In genomic region chr2:80546766-80547165, GRCh38 we compare ENCODE assay signal across 18 cellular contexts.
DNase-seq lines count a peak whose midpoint lies in the region; ATAC-seq and TF ChIP-seq lines count a peak whose summit lies in the region.
"Had no signal": no experiment of that assay in that cellular context is flagged by ENCODE, and none has a peak within 500 bp of the region (broad histone marks: within the 10 kb centered on the region; RNA-seq: fewer than 3 reads in every experiment).

No MANE protein-coding gene starts in this region.

- no peaks in the 10 kb centered on the region for H4K20me1 ChIP-seq in mammary epithelial cell (ENCODE audit: insufficient read depth, low read length)

- H3K4me3 ChIP-seq in mammary epithelial cell (replicated peaks in 1 of 3; ENCODE audit: insufficient read depth in 1 of 3, low read depth in 2 of 3, low read length in 3 of 3), result no peak overlapping the region
- no peak overlapping the region for H3K4me3 ChIP-seq in endodermal cell (ENCODE audit: low read length)
- H3K4me3 ChIP-seq in iPS DF 6.9 (ENCODE audit: low read length), result no peak overlapping the region
- no peak overlapping the region for H3K4me3 ChIP-seq in mesenchymal stem cell (ENCODE audit: insufficient read depth in 1 of 2, low read depth in 1 of 2, low read length in 2 of 2)
- no peak overlapping the region for H3K4me3 ChIP-seq in gastrocnemius medialis

- H3K4me3 Mint-ChIP-seq in MCF 10A (ENCODE audit: unreplicated experiment) (no peak overlapping the region), endodermal cell (no peak overlapping the region)
- H3K4me3 Mint-ChIP-seq: CD14-positive monocyte; CD8-positive, alpha-beta T cell had no signal

- no peak overlapping the region for H2BK15ac ChIP-seq in mesenchymal stem cell (ENCODE audit: low read depth, poor library complexity, severe bottlenecking)

- H3K18ac ChIP-seq in mesenchymal stem cell (ENCODE audit: low read depth in 1 of 2, low read length in 2 of 2), result no peak overlapping the region

- CTCF ChIA-PET in MCF 10A (lab: Yijun Ruan, JAX) (no interaction called here), mammary epithelial cell (lab: Charles Lee; ENCODE audit: low non-redundant PET) (no interaction called here)

- dilution Hi-C loops in mammary epithelial cell (cut with HindIII; ENCODE audit: low sequenced_read_pairs), result no loop called here

- intact Hi-C loops in MCF 10A (cut with micrococcal nuclease) (no loop called here), mammary epithelial cell (cut with micrococcal nuclease) (no loop called here), gastrocnemius medialis (cut with DNase I; ENCODE audit: low total_unique reads) (no loop called here)

- no peak overlapping the region for H2AK5ac ChIP-seq in mesenchymal stem cell (ENCODE audit: low read length, severe bottlenecking)

- H3K36me3 Mint-ChIP-seq in MCF 10A (ENCODE audit: insufficient read depth, unreplicated experiment) (no peaks in the 10 kb centered on the region), endodermal cell (ENCODE audit: low read depth) (no peaks in the 10 kb centered on the region)
- H3K36me3 Mint-ChIP-seq: CD14-positive monocyte; CD8-positive, alpha-beta T cell had no signal

- no peak overlapping the region for H2BK12ac ChIP-seq in mesenchymal stem cell (ENCODE audit: low read length in 2 of 2)

- H3K9me3 ChIP-seq in mammary epithelial cell (replicated peaks; ENCODE audit: insufficient read depth, low read length) (peaks cover 11% of the 10 kb centered on the region), endodermal cell (ENCODE audit: control insufficient read depth, low read length) (no peaks in the 10 kb centered on the region), iPS DF 6.9 (ENCODE audit: control insufficient read depth, insufficient read depth, low read length) (no peaks in the 10 kb centered on the region), mesenchymal stem cell (ENCODE audit: control insufficient read depth, low read length) (no peaks in the 10 kb centered on the region), gastrocnemius medialis (no peaks in the 10 kb centered on the region)

- H2AFZ ChIP-seq in mammary epithelial cell (ENCODE audit: low read depth, low read length) (no peak overlapping the region), mesenchymal stem cell (ENCODE audit: low read depth, low read length) (no peak overlapping the region)

- H3K9me3 Mint-ChIP-seq in MCF 10A (ENCODE audit: unreplicated experiment) (no peaks in the 10 kb centered on the region), endodermal cell (no peaks in the 10 kb centered on the region)

- H2BK120ac ChIP-seq in mesenchymal stem cell (ENCODE audit: low read depth, low read length), result no peak overlapping the region

- peak; percentile 33 for DNase-seq in MCF 10A (ENCODE audit: unreplicated experiment)
- no peak for DNase-seq in mammary epithelial cell
- DNase-seq in endodermal cell, result peak; percentile 79
- DNase-seq in iPS DF 6.9 (ENCODE audit: low read depth, low spot score), result peak; percentile 5
- DNase-seq in mesenchymal stem cell, result no peak
- no peak for DNase-seq in NCI-H446 (lab: John Stamatoyannopoulos, UW)
- DNase-seq in gastrocnemius medialis, result no peak
- DNase-seq: CD8-positive, alpha-beta T cell; COR-L47; DMS153; DMS79 treated with DMSO at 0.1 percent for 48 hours; EL; GOT3 had no signal

- BruUV-seq in MCF 10A (replicated peaks; lab: Mats Ljungman, UMichigan) (no TSS peak), mammary epithelial cell (replicated peaks; lab: Mats Ljungman, UMichigan) (no TSS peak)

- no peak overlapping the region for H3K4ac ChIP-seq in mesenchymal stem cell (ENCODE audit: low read depth in 1 of 2, low read length in 2 of 2)

- POLR2A ChIA-PET in MCF 10A (lab: Yijun Ruan, JAX), result no interaction called here

- no peak overlapping the region for H4K91ac ChIP-seq in mesenchymal stem cell (ENCODE audit: low read length)

- H3K9ac ChIP-seq in mammary epithelial cell (ENCODE audit: insufficient read depth, low read length) (no peak overlapping the region), endodermal cell (ENCODE audit: extremely low read depth, low read length, poor library complexity, severe bottlenecking) (no peak overlapping the region), mesenchymal stem cell (ENCODE audit: low read length) (no peak overlapping the region)

- H3K36me3 ChIP-seq in mammary epithelial cell (ENCODE audit: insufficient read depth, low read length), result no peaks in the 10 kb centered on the region
- H3K36me3 ChIP-seq in endodermal cell (ENCODE audit: control insufficient read depth, insufficient read depth, low read length), result no peaks in the 10 kb centered on the region
- H3K36me3 ChIP-seq in iPS DF 6.9 (ENCODE audit: control insufficient read depth, insufficient read depth, low read length), result no peaks in the 10 kb centered on the region
- no peaks in the 10 kb centered on the region for H3K36me3 ChIP-seq in mesenchymal stem cell (ENCODE audit: control insufficient read depth in 1 of 2, insufficient read depth in 2 of 2, low read depth in 1 of 2, low read length in 2 of 2)
- H3K36me3 ChIP-seq in gastrocnemius medialis, result no peaks in the 10 kb centered on the region

- H3K23ac ChIP-seq in mesenchymal stem cell (ENCODE audit: low read length in 2 of 2), result no peak overlapping the region

- in situ Hi-C loops in mammary epithelial cell (cut with MboI; ENCODE audit: low sequenced_read_pairs in 2 of 2), result no loop called here
- in situ Hi-C loops in gastrocnemius medialis (cut with MboI; ENCODE audit: low sequenced_read_pairs in 4 of 4), result no loop called here

- H3K27ac Mint-ChIP-seq in MCF 10A (ENCODE audit: low read depth, unreplicated experiment), result no peak overlapping the region
- H3K27ac Mint-ChIP-seq in endodermal cell, result peak overlapping the region; percentile 6
- H3K27ac Mint-ChIP-seq: CD14-positive monocyte; CD8-positive, alpha-beta T cell had no signal

- no peak overlapping the region for H3K14ac ChIP-seq in mesenchymal stem cell (ENCODE audit: low read length in 2 of 2)

- H3K27ac ChIP-seq in mammary epithelial cell (ENCODE audit: insufficient read depth, low read depth, low read length), result no peak overlapping the region
- H3K27ac ChIP-seq in endodermal cell (ENCODE audit: low read depth, low read length), result no peak overlapping the region
- H3K27ac ChIP-seq in iPS DF 6.9 (ENCODE audit: low read length), result no peak overlapping the region
- H3K27ac ChIP-seq in mesenchymal stem cell (ENCODE audit: low read length, poor library complexity, severe bottlenecking), result no peak overlapping the region
- no peak overlapping the region for H3K27ac ChIP-seq in gastrocnemius medialis
- H3K27ac ChIP-seq: 22Rv1 had no signal

- H3K4me1 ChIP-seq in mammary epithelial cell (ENCODE audit: insufficient read depth, low read length), result no peaks in the 10 kb centered on the region
- peaks cover 17% of the 10 kb centered on the region for H3K4me1 ChIP-seq in endodermal cell (ENCODE audit: control insufficient read depth, insufficient read depth, low read length)
- peaks cover 2% of the 10 kb centered on the region; the same call in 1 of the 2 replicates for H3K4me1 ChIP-seq in iPS DF 6.9 (ENCODE audit: control insufficient read depth, insufficient read depth, low read length)
- H3K4me1 ChIP-seq in mesenchymal stem cell (ENCODE audit: control insufficient read depth, insufficient read depth, low read depth, low read length), result no peaks in the 10 kb centered on the region
- no peaks in the 10 kb centered on the region for H3K4me1 ChIP-seq in gastrocnemius medialis

- TF ChIP-seq POLR2A in gastrocnemius medialis (IDR thresholded peaks at IDR 0.05), result no peak

- no peak overlapping the region for H2BK5ac ChIP-seq in mesenchymal stem cell (ENCODE audit: low read depth, low read length, poor library complexity, severe bottlenecking)

- no peaks in the 10 kb centered on the region for H3K27me3 Mint-ChIP-seq in MCF 10A (ENCODE audit: insufficient read depth, unreplicated experiment)
- no peaks in the 10 kb centered on the region for H3K27me3 Mint-ChIP-seq in endodermal cell (ENCODE audit: insufficient read depth)

- no peak overlapping the region for H4K8ac ChIP-seq in mesenchymal stem cell (ENCODE audit: low read length)

- no peaks in the 10 kb centered on the region for H3K79me1 ChIP-seq in mesenchymal stem cell (replicated peaks; ENCODE audit: low read length, poor library complexity, severe bottlenecking)

- H3K79me2 ChIP-seq in mammary epithelial cell (ENCODE audit: insufficient read depth, low read length), result no peaks in the 10 kb centered on the region

- ATAC-seq in HG03571 (IDR thresholded peaks at IDR 0.05; ENCODE audit: unreplicated experiment) (no peak), gastrocnemius medialis (no peak)
- ATAC-seq: CD8-positive, alpha-beta T cell; HCT116; HepG2 had no signal

- TF ChIP-seq CTCF in MCF 10A (IDR thresholded peaks at IDR 0.05; ENCODE audit: unreplicated experiment), result no peak
- TF ChIP-seq CTCF in mammary epithelial cell (conservative IDR thresholded peaks at IDR 0.05 in 1 of 2, IDR thresholded peaks at IDR 0.05 in 1 of 2; ENCODE audit: extremely low read depth in 1 of 2, insufficient read depth in 1 of 2, low read depth in 1 of 2, low read length in 2 of 2), result no peak
- TF ChIP-seq CTCF in endodermal cell (conservative IDR thresholded peaks at IDR 0.05), result no peak
- no peak for TF ChIP-seq CTCF in gastrocnemius medialis (IDR thresholded peaks at IDR 0.05 in 4 of 5, conservative IDR thresholded peaks at IDR 0.05 in 1 of 5)

- H3K27me3 ChIP-seq in mammary epithelial cell (ENCODE audit: insufficient read depth, low read length) (no peaks in the 10 kb centered on the region), endodermal cell (ENCODE audit: control insufficient read depth, insufficient read depth, low read length, poor library complexity, severe bottlenecking) (no peaks in the 10 kb centered on the region), iPS DF 6.9 (ENCODE audit: control insufficient read depth, insufficient read depth, low read length) (no peaks in the 10 kb centered on the region), mesenchymal stem cell (ENCODE audit: control insufficient read depth in 1 of 2, insufficient read depth in 1 of 2, low read length in 2 of 2) (no peaks in the 10 kb centered on the region), gastrocnemius medialis (no peaks in the 10 kb centered on the region)

- H3K4me2 ChIP-seq in mammary epithelial cell (ENCODE audit: insufficient read depth, low read depth, low read length), result no peak overlapping the region
- no peak overlapping the region for H3K4me2 ChIP-seq in mesenchymal stem cell (ENCODE audit: low read length, poor library complexity, severe bottlenecking)

- peaks cover 19% of the 10 kb centered on the region for H3K4me1 Mint-ChIP-seq in MCF 10A (ENCODE audit: insufficient read depth, unreplicated experiment)
- peaks cover 27% of the 10 kb centered on the region for H3K4me1 Mint-ChIP-seq in endodermal cell
- H3K4me1 Mint-ChIP-seq: CD14-positive monocyte had no signal

- WGBS in mammary epithelial cell (ENCODE audit: low coverage, missing lambda C conversion rate), result 60% methylated on average over 1 of the region's 1 CpG
- 100% methylated on average over 1 of the region's 1 CpG for WGBS in endodermal cell (ENCODE audit: insufficient coverage in 1 of 2, insufficient read length in 1 of 2), 2 experiments
- no CpG with 5 or more reads among the region's 1 CpG for WGBS in iPS DF 6.9 (ENCODE audit: insufficient coverage, insufficient read length)
- WGBS in mesenchymal stem cell, result 83% methylated on average over 1 of the region's 1 CpG

Comparison
In these comparisons a context has a peak if more than half of its experiments do, and no peak if none do; other contexts are left out.
1. DNase-seq: peak in MCF 10A (single experiment), endodermal cell (single experiment) and iPS DF 6.9 (single experiment); none in mammary epithelial cell (single experiment), mesenchymal stem cell (single experiment), NCI-H446 (0 of 2) and gastrocnemius medialis (0 of 2).